ENCODE assay signal across 22 cellular contexts in the genomic region with DNA sequence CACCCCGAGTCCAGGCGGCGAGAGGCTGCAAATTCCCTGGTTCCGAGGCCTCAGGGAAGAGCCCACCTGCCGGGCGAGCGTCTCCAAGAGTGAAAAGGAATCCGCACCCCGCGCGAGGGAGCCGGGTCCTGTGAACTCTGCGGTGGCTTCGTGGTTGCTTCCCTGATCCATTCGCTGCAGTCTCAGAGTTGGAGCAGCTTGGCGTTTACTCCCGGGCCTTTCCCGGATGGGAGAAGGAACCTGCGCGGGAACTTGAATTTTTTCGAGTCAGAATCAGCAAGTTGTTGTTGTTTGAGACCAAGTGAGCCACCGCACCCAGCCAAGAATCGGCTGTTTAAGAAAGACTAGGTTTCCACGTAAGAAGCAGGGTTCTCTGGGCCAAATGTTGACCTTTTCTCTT. TPM values are rescaled to one million over a fixed set of nuclear protein-coding genes. Genes with fewer than 3 reads are reported as not detected.
A peak's percentile ranks its signal among the peaks of the same experiment; 100 is the strongest.
DNase-seq lines count a peak whose midpoint lies in the region; ATAC-seq lines count a peak whose summit lies in the region.
"Had no signal": no experiment of that assay in that cellular context is flagged by ENCODE, and none has a peak within 500 bp of the region (broad histone marks: within the 10 kb centered on the region; RNA-seq: fewer than 3 reads in every experiment).

No MANE protein-coding gene starts in this region.

- H3K27me3 ChIP-seq in skeletal muscle satellite cell (ENCODE audit: control insufficient read depth, insufficient read depth, low read length) (peaks cover 4% of the 10 kb centered on the region), HAP-1 (ENCODE audit: low read depth) (no peaks in the 10 kb centered on the region)

- ATAC-seq in HG02610 (IDR thresholded peaks at IDR 0.05; ENCODE audit: unreplicated experiment), result no peak
- ATAC-seq: heart right ventricle, right lobe of liver had no signal

- no peaks in the 10 kb centered on the region for H3K9me3 ChIP-seq in skeletal muscle satellite cell (replicated peaks; ENCODE audit: low read length)
- no peaks in the 10 kb centered on the region for H3K9me3 ChIP-seq in HAP-1
- H3K9me3 ChIP-seq: heart right ventricle, right lobe of liver, thyroid gland had no signal

- H3K4me1 ChIP-seq in skeletal muscle satellite cell (ENCODE audit: control insufficient read depth, insufficient read depth, low read length) (no peaks in the 10 kb centered on the region), HAP-1 (no peaks in the 10 kb centered on the region)
- H3K4me1 ChIP-seq: heart right ventricle, right lobe of liver, thyroid gland had no signal

- DNase-seq in NCI-H82 (lab: John Stamatoyannopoulos, UW), result peak; percentile 19
- DNase-seq in NCI-H82 treated with DMSO at 0.1 percent for 48 hours (lab: John Stamatoyannopoulos, UW; ENCODE audit: unreplicated experiment), result no peak
- peak; percentile 59 for DNase-seq in ecto neural progenitor cell (ENCODE audit: low spot score)
- DNase-seq in iris pigment epithelial cell (ENCODE audit: low read depth), result peak; percentile 36
- no peak for DNase-seq in HAP-1 (ENCODE audit: low spot score in 2 of 2)
- no peak for DNase-seq in cerebellar cortex (ENCODE audit: low spot score)
- DNase-seq: activated CD4-positive, alpha-beta T cell treated with anti-CD3 and anti-CD28 coated beads, Interleukin-2, amount 50 U/mL, for 4 hours; DMS79; heart right ventricle; NCI-H187 treated with DMSO at 0.1 percent for 48 hours; NCI-H510A treated with DMSO at 0.1 percent for 48 hours; PC-9; right lobe of liver; stimulated activated CD4-positive, alpha-beta T cell treated with anti-CD3 and anti-CD28 coated beads, Interleukin-4, amount 100 ng/mL, for 4 hours; thyroid gland had no signal

- no peak overlapping the region for H3K4me3 ChIP-seq in skeletal muscle satellite cell (ENCODE audit: low read length)
- no peak overlapping the region for H3K4me3 ChIP-seq in HAP-1
- H3K4me3 ChIP-seq: heart right ventricle, PC-9, right lobe of liver, SK-N-MC, thyroid gland had no signal

- peak overlapping the region; percentile 43 for H3K4me2 ChIP-seq in skeletal muscle satellite cell (ENCODE audit: low read length)
- H3K4me2 ChIP-seq: PC-9 had no signal

- H3K9ac ChIP-seq in skeletal muscle satellite cell (ENCODE audit: low read depth, low read length), result no peak overlapping the region

- H3K36me3 ChIP-seq in skeletal muscle satellite cell (ENCODE audit: insufficient read depth, low read length) (no peaks in the 10 kb centered on the region), HAP-1 (replicated peaks) (no peaks in the 10 kb centered on the region)
- H3K36me3 ChIP-seq: heart right ventricle, right lobe of liver, thyroid gland had no signal

- in situ Hi-C loops in HAP-1 (cut with MboI; ENCODE audit: low sequenced_read_pairs), result no loop called here

RNA-seq across cellular contexts. Expression of gene PRSS16, which starts 12.8 kb away (rescaled TPM):
- 0.76 TPM in 1 of 2 replicates, not detected in the other for total RNA-seq in skeletal muscle satellite cell (2012; rRNA removed)
- total RNA-seq: cerebellum, HT1080 had no signal

RNA-seq across cellular contexts. Expression of gene POM121L2, which starts 51.7 kb away (rescaled TPM):
- not detected in 2 replicates for total RNA-seq in skeletal muscle satellite cell (2012; rRNA removed)
- total RNA-seq: cerebellum, heart right ventricle, HT1080, liver, MCF 10A, right lobe of liver, thyroid gland had no signal

Comparison
In these comparisons a context has a peak if more than half of its experiments do, and no peak if none do; other contexts are left out.
1. DNase-seq: peak in NCI-H82 (single experiment), ecto neural progenitor cell (single experiment) and iris pigment epithelial cell (single experiment); none in NCI-H82 treated with DMSO at 0.1 percent for 48 hours (single experiment), HAP-1 (0 of 2) and cerebellar cortex (single experiment).